11 cellular contexts compared by ENCODE assay signal in genomic region chr9:42388846-42389245, GRCh38.
"Had no signal": no experiment of that assay in that cellular context is flagged by ENCODE, and none has a peak within 500 bp of the region (broad histone marks: within the 10 kb centered on the region; RNA-seq: fewer than 3 reads in every experiment).

No MANE protein-coding gene starts in this region.

- ATAC-seq: activated naive CD4-positive, alpha-beta T cell treated with anti-CD3 and anti-CD28 coated beads, Interleukin-2, amount 50 U/mL, for 72 hours; activated T-cell treated with anti-CD3 and anti-CD28 coated beads, Interleukin-2, amount 50 U/mL, for 4 hours; left lobe of liver had no signal

- DNase-seq: activated CD4-positive, alpha-beta memory T cell treated with anti-CD3 and anti-CD28 coated beads for 36 hours; activated CD4-positive, alpha-beta T cell treated with anti-CD3 and anti-CD28 coated beads for 1 hour; activated effector memory CD4-positive, alpha-beta T cell treated with anti-CD3 and anti-CD28 coated beads, Interleukin-2, amount 50 U/mL, for 16 hours; activated T-cell treated with anti-CD3 and anti-CD28 coated beads, Interleukin-2, amount 50 U/mL, for 4 hours; amniotic stem cell; foreskin fibroblast; glutamatergic neuron; islet precursor cell; T-helper 9 cell had no signal
